ENCODE assay signal across 8 cellular contexts in the genomic region with DNA sequence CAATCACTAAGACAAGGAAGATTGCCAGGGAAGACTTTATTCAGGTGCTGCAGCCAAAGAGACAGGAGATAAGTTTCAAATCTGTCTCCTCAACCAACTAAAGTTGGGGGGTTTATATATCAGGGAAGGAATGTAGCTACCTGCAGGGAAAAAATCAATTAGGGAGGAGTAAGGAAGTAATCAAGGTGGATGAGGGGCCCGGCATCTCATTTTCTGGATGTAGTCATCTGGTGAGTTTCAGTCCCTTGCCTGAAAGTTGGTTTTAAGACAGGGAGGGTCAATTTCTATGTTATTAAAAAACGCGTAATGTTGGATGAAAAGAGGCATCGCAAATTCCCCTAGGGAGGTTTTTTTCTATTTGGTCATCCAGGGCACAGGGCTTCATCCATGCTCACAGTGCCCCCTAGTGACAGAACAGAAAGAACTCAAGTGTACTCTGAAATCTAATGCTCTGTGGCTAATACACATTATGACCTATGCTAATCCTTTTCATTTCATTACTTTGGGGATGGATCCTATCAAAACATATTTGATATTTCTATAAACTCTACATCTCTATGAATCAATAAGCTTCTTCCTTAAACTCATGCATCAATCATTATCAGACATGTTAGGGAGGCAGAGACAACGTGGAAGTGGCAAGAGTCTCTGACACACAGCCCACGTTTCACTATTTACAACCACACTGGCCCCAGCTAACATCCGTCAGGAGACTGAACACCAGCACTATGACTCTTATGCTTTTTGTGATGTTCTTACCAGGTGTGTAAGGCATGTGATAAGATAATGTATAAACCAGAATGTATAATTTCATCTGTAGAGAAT.
DNase-seq lines count a peak whose midpoint lies in the region; ATAC-seq and TF ChIP-seq lines count a peak whose summit lies in the region.

No MANE protein-coding gene starts in this region.

- H3K4me1 ChIP-seq in adrenal gland (replicated peaks in 1 of 2): peaks cover 8 to 12% of the 10 kb centered on the region in 2 donors

- TF ChIP-seq CTCF in adrenal gland (IDR thresholded peaks at IDR 0.05): peak; percentile 38 to 68 (median 48)

- ATAC-seq in GM19372 (IDR thresholded peaks at IDR 0.05; ENCODE audit: low read depth, unreplicated experiment) (peak; percentile 67), HG03196 (IDR thresholded peaks at IDR 0.05; ENCODE audit: unreplicated experiment) (peak; percentile 83), HG03439 (IDR thresholded peaks at IDR 0.05; ENCODE audit: unreplicated experiment) (no peak)

- 49 to 52% (median 51%) methylated on average over 7 of the region's 7 CpGs for WGBS in adrenal gland, 4 donors

- no peak overlapping the region for H3K4me3 ChIP-seq in adrenal gland

- intact Hi-C loops in adrenal gland (cut with DNase I): loop anchor here in 1 of 2 donors (10.0 kb wide), 1 partner anchor 859 kb away; no protein-coding TSS in a partner anchor

- no peak for TF ChIP-seq POLR2A in adrenal gland (IDR thresholded peaks at IDR 0.05)

- H3K9me3 ChIP-seq in adrenal gland (replicated peaks in 1 of 3): no peaks in the 10 kb centered on the region

- no peaks in the 10 kb centered on the region for H3K27me3 ChIP-seq in adrenal gland

- H3K27ac ChIP-seq in adrenal gland: no peak overlapping the region

- H3K36me3 ChIP-seq in adrenal gland (replicated peaks in 1 of 2): no peaks in the 10 kb centered on the region

- DNase-seq in NCI-H1694 treated with DMSO at 0.1 percent for 48 hours (lab: John Stamatoyannopoulos, UW) (peak; percentile 29), NCI-H1694 (lab: John Stamatoyannopoulos, UW) (no peak), NCI-H460 (ENCODE audit: extremely low read depth, low read depth) (peak; percentile 56), adrenal gland (peak in 6 of 7 donors; percentile 36 to 63 (median 50)), kidney glomerular epithelial cell (lab: John Stamatoyannopoulos, UW) (peak; percentile 59)
